Comparison of ENCODE assay signal across 26 cellular contexts in the genomic region with DNA sequence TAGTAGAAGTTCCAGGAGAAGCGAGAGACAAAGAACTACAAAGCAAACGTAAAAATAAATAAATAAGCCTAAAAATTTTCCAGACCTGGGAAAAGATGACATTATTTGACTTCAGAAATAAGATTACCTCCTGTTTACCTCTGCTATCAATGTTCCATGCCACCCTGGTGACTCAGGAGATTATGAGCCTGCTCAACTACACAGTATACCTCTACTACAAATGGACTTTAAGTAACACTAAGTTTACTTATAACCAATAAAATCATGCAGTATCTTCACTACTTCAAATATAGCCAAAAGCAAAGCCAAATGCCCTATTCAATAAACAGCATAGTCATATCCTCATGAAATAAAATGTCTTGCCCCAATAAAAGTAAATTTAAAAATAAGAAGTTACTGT.
"Had no signal": no experiment of that assay in that cellular context is flagged by ENCODE, and none has a peak within 500 bp of the region (broad histone marks: within the 10 kb centered on the region; RNA-seq: fewer than 3 reads in every experiment).

No MANE protein-coding gene starts in this region.

- H3K27ac Mint-ChIP-seq: dendritic cell treated with granulocyte-macrophage colony-stimulating factor and Interleukin-4, amounts not matched to agents 40 ng/mL and 50 ng/mL, for 4 days; effector memory CD8-positive, alpha-beta T cell; endodermal cell had no signal

- H3K27ac ChIP-seq: colonic mucosa, coronary artery, dorsolateral prefrontal cortex, epithelial cell of prostate, esophagus muscularis mucosa, esophagus squamous epithelium, foreskin keratinocyte, gastrocnemius medialis, gastroesophageal sphincter, heart left ventricle, heart right ventricle had no signal

- FAIRE-seq: endometrium had no signal

- H3K36me3 ChIP-seq: colonic mucosa, esophagus muscularis mucosa, esophagus squamous epithelium, gastrocnemius medialis, gastroesophageal sphincter, heart left ventricle, heart right ventricle had no signal

- H3K9me3 ChIP-seq: colonic mucosa, esophagus muscularis mucosa, esophagus squamous epithelium, gastrocnemius medialis, gastroesophageal sphincter had no signal

- DNase-seq: colonic mucosa; cortex of kidney; dermis blood vessel endothelial cell; dorsolateral prefrontal cortex; effector CD4-positive, alpha-beta T cell; effector CD8-positive, alpha-beta T cell; effector memory CD4-positive, alpha-beta T cell; effector memory CD8-positive, alpha-beta T cell; endodermal cell; erythroblast; esophagus squamous epithelium; foreskin fibroblast; foreskin keratinocyte; foreskin melanocyte; gastrocnemius medialis; glutamatergic neuron; head of caudate nucleus; heart left ventricle; heart right ventricle had no signal

- H3K4me3 Mint-ChIP-seq: dendritic cell treated with granulocyte-macrophage colony-stimulating factor and Interleukin-4, amounts not matched to agents 40 ng/mL and 50 ng/mL, for 4 days; effector memory CD8-positive, alpha-beta T cell; endodermal cell had no signal

- H3K9me3 Mint-ChIP-seq: dendritic cell treated with granulocyte-macrophage colony-stimulating factor and Interleukin-4, amounts not matched to agents 40 ng/mL and 50 ng/mL, for 4 days had no signal

- H3K4me1 ChIP-seq: colonic mucosa, esophagus muscularis mucosa, esophagus squamous epithelium, foreskin keratinocyte, gastrocnemius medialis, gastroesophageal sphincter, heart left ventricle, heart right ventricle had no signal

- H3K27me3 Mint-ChIP-seq: dendritic cell treated with granulocyte-macrophage colony-stimulating factor and Interleukin-4, amounts not matched to agents 40 ng/mL and 50 ng/mL, for 4 days; effector memory CD8-positive, alpha-beta T cell had no signal

- ATAC-seq: effector memory CD8-positive, alpha-beta T cell; esophagus mucosa; foreskin keratinocyte; gastrocnemius medialis; gastroesophageal sphincter; heart left ventricle; heart right ventricle had no signal

- H3K4me1 Mint-ChIP-seq: endodermal cell had no signal

- H3K27me3 ChIP-seq: colonic mucosa, esophagus muscularis mucosa, esophagus squamous epithelium, foreskin keratinocyte, gastrocnemius medialis, gastroesophageal sphincter, heart left ventricle, heart right ventricle had no signal

- H3K4me3 ChIP-seq: colonic mucosa, coronary artery, dorsolateral prefrontal cortex, esophagus muscularis mucosa, esophagus squamous epithelium, gastrocnemius medialis, gastroesophageal sphincter, heart left ventricle, heart right ventricle had no signal
